Comparison of ENCODE assay signal across 28 cellular contexts in the genomic region with DNA sequence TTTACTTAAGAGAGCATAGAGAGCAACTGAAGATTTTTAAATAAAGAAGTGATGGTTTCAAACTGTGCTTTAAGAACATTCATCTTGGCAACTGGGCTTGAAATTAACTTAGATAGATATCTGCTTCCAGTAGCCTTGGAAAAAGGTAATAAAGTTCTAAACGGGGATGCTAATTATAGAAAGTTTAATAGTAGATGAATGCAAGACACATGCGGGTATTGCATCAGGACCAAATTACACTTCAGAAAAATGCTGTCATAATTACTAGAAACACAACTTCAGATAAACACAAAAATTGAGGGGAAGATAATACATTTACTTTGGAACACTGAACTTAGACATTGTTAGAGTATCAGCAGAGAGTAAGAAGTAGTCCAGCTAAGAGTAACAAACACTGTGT.
"Had no signal": no experiment of that assay in that cellular context is flagged by ENCODE, and none has a peak within 500 bp of the region (broad histone marks: within the 10 kb centered on the region; RNA-seq: fewer than 3 reads in every experiment).

No MANE protein-coding gene starts in this region.

- H3K4me2 ChIP-seq: hepatocyte had no signal

- H3K4me3 Mint-ChIP-seq: dendritic cell treated with granulocyte-macrophage colony-stimulating factor and Interleukin-4, amounts not matched to agents 40 ng/mL and 50 ng/mL, for 4 days; endodermal cell had no signal

- H3K4me3 ChIP-seq: colonic mucosa, coronary artery, dorsolateral prefrontal cortex, esophagus muscularis mucosa, esophagus squamous epithelium, gastrocnemius medialis, gastroesophageal sphincter, heart left ventricle, heart right ventricle, hepatocyte had no signal

- H3K27ac ChIP-seq: colonic mucosa, coronary artery, dorsolateral prefrontal cortex, epithelial cell of prostate, esophagus muscularis mucosa, esophagus squamous epithelium, foreskin keratinocyte, gastrocnemius medialis, gastroesophageal sphincter, heart left ventricle, heart right ventricle, hepatocyte had no signal

- H3K9me3 ChIP-seq: colonic mucosa, esophagus muscularis mucosa, esophagus squamous epithelium, gastrocnemius medialis, gastroesophageal sphincter had no signal

- H3K27me3 ChIP-seq: colonic mucosa, esophagus muscularis mucosa, gastrocnemius medialis, gastroesophageal sphincter had no signal

- H3K4me1 ChIP-seq: colonic mucosa, esophagus muscularis mucosa, esophagus squamous epithelium, foreskin keratinocyte, gastrocnemius medialis, gastroesophageal sphincter, heart left ventricle, heart right ventricle had no signal

- FAIRE-seq: colon, endometrium, frontal cortex had no signal

- H3K27ac Mint-ChIP-seq: dendritic cell treated with granulocyte-macrophage colony-stimulating factor and Interleukin-4, amounts not matched to agents 40 ng/mL and 50 ng/mL, for 4 days; endodermal cell had no signal

- DNase-seq: colonic mucosa; cortex of kidney; dermis blood vessel endothelial cell; dorsolateral prefrontal cortex; effector CD4-positive, alpha-beta T cell; effector CD8-positive, alpha-beta T cell; effector memory CD4-positive, alpha-beta T cell; endodermal cell; erythroblast; esophagus squamous epithelium; foreskin fibroblast; foreskin keratinocyte; foreskin melanocyte; gastrocnemius medialis; glutamatergic neuron; head of caudate nucleus; heart left ventricle; heart right ventricle had no signal

- H3K79me2 ChIP-seq: hepatocyte had no signal

- ATAC-seq: esophagus mucosa, foreskin keratinocyte, gastrocnemius medialis, gastroesophageal sphincter, heart left ventricle, heart right ventricle had no signal

- H3K9me3 Mint-ChIP-seq: dendritic cell treated with granulocyte-macrophage colony-stimulating factor and Interleukin-4, amounts not matched to agents 40 ng/mL and 50 ng/mL, for 4 days had no signal

- H2AFZ ChIP-seq: hepatocyte had no signal

- H3K36me3 ChIP-seq: colonic mucosa, esophagus muscularis mucosa, esophagus squamous epithelium, gastrocnemius medialis, gastroesophageal sphincter, heart left ventricle, heart right ventricle had no signal
